17 cellular contexts compared by ENCODE assay signal in the genomic region with DNA sequence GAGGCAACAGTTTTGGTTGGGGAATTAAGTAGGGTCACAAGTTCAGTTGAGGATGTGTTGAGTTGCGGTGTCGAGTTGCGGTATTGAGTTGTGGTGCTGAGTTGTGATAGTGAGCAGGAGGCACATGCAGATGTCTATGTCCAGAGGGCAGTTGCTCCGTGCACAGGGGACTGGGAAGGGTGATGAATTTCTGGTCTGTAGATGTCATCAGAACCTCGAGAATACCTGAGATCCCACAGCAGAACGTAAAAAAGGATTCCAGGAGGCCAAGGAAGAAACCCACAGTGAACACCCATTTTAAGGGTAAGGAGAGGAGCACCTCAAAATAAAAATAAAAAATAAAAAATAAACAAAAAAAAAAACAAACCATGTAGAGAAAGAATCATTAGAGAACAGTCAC.
DNase-seq lines count a peak whose midpoint lies in the region; ATAC-seq, FAIRE-seq and TF ChIP-seq lines count a peak whose summit lies in the region.
"Had no signal": no experiment of that assay in that cellular context is flagged by ENCODE, and none has a peak within 500 bp of the region (broad histone marks: within the 10 kb centered on the region; RNA-seq: fewer than 3 reads in every experiment).

No MANE protein-coding gene starts in this region.

- intact Hi-C loops in HepG2 (cut with micrococcal nuclease; ENCODE audit: unreplicated experiment) (no loop called here), right lobe of liver (cut with DNase I) (no loop called here)

- H3K4me2 ChIP-seq in HepG2 (ENCODE audit: low read depth, low read length) (no peak overlapping the region), H1 (ENCODE audit: insufficient read depth in 1 of 2, low read depth in 2 of 2, low read length in 2 of 2) (no peak overlapping the region)

- H4K20me1 ChIP-seq in HepG2 (ENCODE audit: insufficient read depth, low read length) = no peaks in the 10 kb centered on the region
- no peaks in the 10 kb centered on the region for H4K20me1 ChIP-seq in H1 (replicated peaks in 1 of 2; ENCODE audit: control insufficient read depth in 1 of 2, insufficient read depth in 2 of 2, low read length in 2 of 2)

- H3K27me3 ChIP-seq in liver (ENCODE audit: control insufficient read depth in 4 of 4, insufficient read depth in 4 of 4, low read length in 3 of 4) (no peaks in the 10 kb centered on the region), HepG2 (ENCODE audit: control insufficient read depth in 1 of 2, insufficient read depth in 2 of 2, low read length in 2 of 2) (peaks cover 1 to 6% of the 10 kb centered on the region in 2 experiments; a peak in 3 of 5 replicates), H1 (replicated peaks in 1 of 4; ENCODE audit: control insufficient read depth in 3 of 4, extremely low read depth in 1 of 4, insufficient read depth in 3 of 4, low read length in 3 of 4) (no peaks in the 10 kb centered on the region; a peak in 1 of 7 replicates), right lobe of liver (no peaks in the 10 kb centered on the region)

- no peak overlapping the region for H3K4ac ChIP-seq in H1 (replicated peaks; ENCODE audit: insufficient read length, low read depth, low read length)

- H4K91ac ChIP-seq in H1 (replicated peaks; ENCODE audit: insufficient read length, low read length) = no peak overlapping the region

- H4K5ac ChIP-seq in H1 (ENCODE audit: insufficient read length, low read depth, low read length) = no peak overlapping the region

- H3K23ac ChIP-seq in H1 (ENCODE audit: insufficient read length) = no peak overlapping the region

- H2BK120ac ChIP-seq in H1 (replicated peaks; ENCODE audit: low read depth, low read length) = no peak overlapping the region

- TF ChIP-seq EP300 in HepG2 (IDR thresholded peaks at IDR 0.05; ENCODE audit: low read depth in 2 of 2, low read length in 2 of 2) (no peak), HepG2 (CRISPR knock-in tag; IDR thresholded peaks at IDR 0.05; ENCODE audit: borderline replicate concordance) (no peak), H1 (IDR thresholded peaks at IDR 0.05; ENCODE audit: borderline replicate concordance in 1 of 2, low read depth in 2 of 2, low read length in 2 of 2) (no peak)

- no peaks in the 10 kb centered on the region for H3K79me2 ChIP-seq in HepG2 (ENCODE audit: insufficient read depth, low read length)
- no peaks in the 10 kb centered on the region for H3K79me2 ChIP-seq in H1 (ENCODE audit: control insufficient read depth in 1 of 2, insufficient read depth in 2 of 2, low read length in 2 of 2)

- H2AFZ ChIP-seq in HepG2 (ENCODE audit: low read length) (no peak overlapping the region), H1 (ENCODE audit: low read length) (no peak overlapping the region)

- peak overlapping the region; percentile 32 for H2BK12ac ChIP-seq in H1 (ENCODE audit: low read depth, low read length)

- no peaks in the 10 kb centered on the region for H3K79me1 ChIP-seq in H1 (ENCODE audit: low read depth, low read length)

- H3K27ac ChIP-seq in liver (ENCODE audit: low read depth in 1 of 2, low read length in 2 of 2) = no peak overlapping the region
- H3K27ac ChIP-seq in HepG2 (ENCODE audit: extremely low read length, insufficient read depth, low read length) = no peak overlapping the region
- H3K27ac ChIP-seq in H1 (ENCODE audit: low read depth, low read length) = no peak overlapping the region
- no peak overlapping the region for H3K27ac ChIP-seq in right lobe of liver
- H3K27ac ChIP-seq: 22Rv1 had no signal

- CTCF ChIA-PET in HepG2 (lab: Yijun Ruan, JAX; ENCODE audit: low intra/inter-chr PET ratio, low total read pairs) (no interaction called here), H1 (lab: Charles Lee; ENCODE audit: partially characterized antibody) (interaction anchor here (0.8 to 1.1 kb wide), 2 partner anchors 123 to 204 kb away, joined by 3 to 4 read pairs; no protein-coding TSS in a partner anchor)

- H2BK15ac ChIP-seq in H1 (ENCODE audit: low read length) = 0 out of 2 replicates have a peak overlapping the region, but pooled peaks have one; percentile 61

- no TSS peak for BruUV-seq in HepG2 (replicated peaks; lab: Mats Ljungman, UMichigan)

- WGBS in liver = 72% methylated on average over 6 of the region's 6 CpGs
- 44% methylated on average over 6 of the region's 6 CpGs for WGBS in HepG2 (ENCODE audit: low lambda C conversion rate)
- 98% methylated on average over 6 of the region's 6 CpGs; no CpG with 5 or more reads in 1 of the 2 experiments for WGBS in H1 (ENCODE audit: extremely low coverage in 1 of 2, insufficient coverage in 1 of 2, insufficient read length in 1 of 2, insufficient replicate concordance in 2 of 2, low coverage in 1 of 2, low lambda C conversion rate in 2 of 2, missing lambda C conversion rate in 1 of 2), 2 experiments
- WGBS in right lobe of liver (ENCODE audit: insufficient coverage, low coverage, low lambda C conversion rate, missing lambda C conversion rate) = 68% methylated on average over 6 of the region's 6 CpGs

- H2BK20ac ChIP-seq in H1 (ENCODE audit: low read length) = 0 out of 2 replicates have a peak overlapping the region, but pooled peaks have one; percentile 3

- no peak for FAIRE-seq in HepG2 (lab: Jason Lieb, UNC)
- no peak for FAIRE-seq in H1 (lab: Jason Lieb, UNC)
- FAIRE-seq: G401.6, GM12891 had no signal

- no peak for TF ChIP-seq POLR2A in HepG2 (IDR thresholded peaks at IDR 0.05; ENCODE audit: insufficient read depth in 1 of 2, low read depth in 2 of 2, low read length in 2 of 2)
- no peak for TF ChIP-seq POLR2A in H1 (IDR thresholded peaks at IDR 0.05; ENCODE audit: control extremely low read depth in 1 of 2, low read depth in 2 of 2, low read length in 2 of 2)
- no peak for TF ChIP-seq POLR2A in right lobe of liver (IDR thresholded peaks at IDR 0.05)

- H3K23me2 ChIP-seq in H1 (ENCODE audit: low read depth, low read length) = peaks cover 2% of the 10 kb centered on the region; the same call in 1 of the 2 replicates

- H3K4me1 ChIP-seq in liver (ENCODE audit: control insufficient read depth in 4 of 4, insufficient read depth in 4 of 4, low read length in 3 of 4) = peaks cover 0 to 7% (median under 1%) of the 10 kb centered on the region in 4 donors
- H3K4me1 ChIP-seq in HepG2 (ENCODE audit: insufficient read depth, low read length) = no peaks in the 10 kb centered on the region
- peaks cover 0 to 10% (median 4%) of the 10 kb centered on the region in 4 experiments; a peak in 5 of 7 replicates for H3K4me1 ChIP-seq in H1 (replicated peaks in 1 of 4; ENCODE audit: control insufficient read depth in 3 of 4, insufficient read depth in 4 of 4, low read length in 3 of 4)
- H3K4me1 ChIP-seq in right lobe of liver = no peaks in the 10 kb centered on the region

- no peak for ATAC-seq in HepG2
- peak; percentile 15 to 47 (median 29) for ATAC-seq in right lobe of liver
- ATAC-seq in HG02884 (IDR thresholded peaks at IDR 0.05; ENCODE audit: unreplicated experiment) = no peak
- ATAC-seq in HG03095 (IDR thresholded peaks at IDR 0.05; ENCODE audit: unreplicated experiment) = no peak

- H3K9ac ChIP-seq in liver (ENCODE audit: low read depth in 1 of 2, low read length in 2 of 2) (no peak overlapping the region), HepG2 (ENCODE audit: insufficient read depth, low read depth, low read length) (no peak overlapping the region), H1 (replicated peaks in 1 of 4; ENCODE audit: extremely low read depth in 1 of 4, low read depth in 3 of 4, low read length in 3 of 4) (no peak overlapping the region)

- TF ChIP-seq RAD21 in liver (IDR thresholded peaks at IDR 0.05) (peak; percentile 44 to 67), HepG2 (CRISPR knock-in tag; IDR thresholded peaks at IDR 0.05) (no peak), H1 (IDR thresholded peaks at IDR 0.05 in 1 of 2, conservative IDR thresholded peaks at IDR 0.05 in 1 of 2; ENCODE audit: low read depth in 2 of 2, low read length in 2 of 2) (no peak)

- no peak overlapping the region for H2AK5ac ChIP-seq in H1 (ENCODE audit: low read depth, low read length)

- DNase-seq in HepG2 (ENCODE audit: low spot score) = no peak
- no peak for DNase-seq in H1 (ENCODE audit: low read depth in 1 of 2, low spot score in 2 of 2)
- DNase-seq in right lobe of liver = no peak
- no peak for DNase-seq in UCSD-AML1 (lab: John Stamatoyannopoulos, UW; ENCODE audit: unreplicated experiment)
- no peak for DNase-seq in KG1 (lab: John Stamatoyannopoulos, UW)
- DNase-seq: C1 segment of cervical spinal cord; CD4-positive, alpha-beta T cell; DMS79; EL; HCEC 1CT; HFFc6 had no signal

- no peak overlapping the region for H3K14ac ChIP-seq in H1 (ENCODE audit: insufficient read length)

- in situ Hi-C loops in HepG2 (cut with HindIII; ENCODE audit: extremely low pct_ligation_motif_present, low pct_unique_long_range_greater_than_20kb) = no loop called here

- H3K4me3 ChIP-seq in liver (ENCODE audit: low read depth in 1 of 3, low read length in 3 of 3) (no peak overlapping the region), HepG2 (replicated peaks in 1 of 3; ENCODE audit: insufficient read depth in 1 of 3, low read depth in 2 of 3, low read length in 3 of 3) (no peak overlapping the region), H1 (ENCODE audit: extremely low read depth in 1 of 4, insufficient read depth in 2 of 4, low read depth in 3 of 4, low read length in 4 of 4) (no peak overlapping the region), right lobe of liver (no peak overlapping the region)

- POLR2A ChIA-PET in HepG2 (lab: Yijun Ruan, JAX) = no interaction called here
- POLR2A ChIA-PET in H1 (lab: Charles Lee; ENCODE audit: partially characterized antibody) = no interaction called here

- no peaks in the 10 kb centered on the region for H3K9me3 ChIP-seq in liver (ENCODE audit: control insufficient read depth in 4 of 4, low read length in 3 of 4)
- H3K9me3 ChIP-seq in HepG2 (ENCODE audit: low read length) = no peaks in the 10 kb centered on the region
- no peaks in the 10 kb centered on the region for H3K9me3 ChIP-seq in H1 (ENCODE audit: insufficient read depth in 2 of 2, low read depth in 1 of 2, low read length in 1 of 2)
- H3K9me3 ChIP-seq in right lobe of liver = no peaks in the 10 kb centered on the region

- no peak overlapping the region for H3K18ac ChIP-seq in H1 (ENCODE audit: extremely low read depth, low read length)

- no peaks in the 10 kb centered on the region for H3K36me3 ChIP-seq in liver (ENCODE audit: control insufficient read depth in 4 of 4, insufficient read depth in 3 of 4, low read depth in 1 of 4, low read length in 3 of 4)
- no peaks in the 10 kb centered on the region for H3K36me3 ChIP-seq in HepG2 (replicated peaks in 1 of 2; ENCODE audit: control insufficient read depth in 1 of 2, insufficient read depth in 2 of 2, low read length in 2 of 2)
- H3K36me3 ChIP-seq in H1 (ENCODE audit: control insufficient read depth in 2 of 4, insufficient read depth in 4 of 4, low read length in 3 of 4) = no peaks in the 10 kb centered on the region
- H3K36me3 ChIP-seq in right lobe of liver = no peaks in the 10 kb centered on the region

- no peak overlapping the region for H2BK5ac ChIP-seq in H1 (ENCODE audit: low read depth, low read length)

- no peak overlapping the region for H3K56ac ChIP-seq in H1 (replicated peaks; ENCODE audit: insufficient read length, low read depth, low read length)

- no peak overlapping the region for H4K8ac ChIP-seq in H1 (ENCODE audit: extremely low read depth, insufficient read depth, low read length)

- no peak for TF ChIP-seq CTCF in liver (IDR thresholded peaks at IDR 0.05; ENCODE audit: low read depth, low read length, missing input control)
- TF ChIP-seq CTCF in HepG2 (CRISPR knock-in tag; IDR thresholded peaks at IDR 0.05) = no peak
- TF ChIP-seq CTCF in H1 (IDR thresholded peaks at IDR 0.05; ENCODE audit: control extremely low read depth in 1 of 3, insufficient read depth in 1 of 3, low read depth in 1 of 3, low read length in 3 of 3) = no peak
- TF ChIP-seq CTCF in right lobe of liver (IDR thresholded peaks at IDR 0.05) = peak in 3 of 4 donors; percentile 16 to 25 (median 17)

Comparison
In these comparisons a context has a peak if more than half of its experiments do, and no peak if none do; other contexts are left out.
1. CTCF ChIP-seq: peak in right lobe of liver (3 of 4); none in liver (single experiment), HepG2 (single experiment) and H1 (0 of 3).
2. ATAC-seq: peak in right lobe of liver (4 of 4); none in HepG2 (single experiment), HG02884 (single experiment) and HG03095 (single experiment).